10 cellular contexts compared by ENCODE assay signal in genomic region chr12:53205747-53206146, GRCh38. TPM values are rescaled to one million over a fixed set of nuclear protein-coding genes. Genes with fewer than 3 reads are reported as not detected.
A peak's percentile ranks its signal among the peaks of the same experiment; 100 is the strongest.
DNase-seq lines count a peak whose midpoint lies in the region; ATAC-seq and TF ChIP-seq lines count a peak whose summit lies in the region.
"Had no signal": no experiment of that assay in that cellular context is flagged by ENCODE, and none has a peak within 500 bp of the region (broad histone marks: within the 10 kb centered on the region; RNA-seq: fewer than 3 reads in every experiment).

No MANE protein-coding gene starts in this region.

- TF ChIP-seq POLR2A in Raji (IDR thresholded peaks at IDR 0.05; ENCODE audit: insufficient read depth, low read depth, low read length) = peak; percentile 78

- ATAC-seq in HG03039 (IDR thresholded peaks at IDR 0.05; ENCODE audit: unreplicated experiment) = peak; percentile 52

- no peak overlapping the region for H3K4me3 ChIP-seq in astrocyte of the spinal cord (ENCODE audit: low read depth, low read length)

- no peak for TF ChIP-seq CTCF in astrocyte of the spinal cord (IDR thresholded peaks at IDR 0.05; ENCODE audit: low read depth, low read length)

- in situ Hi-C loops in astrocyte of the spinal cord (cut with HindIII; ENCODE audit: low sequenced_read_pairs) = no loop called here

- H3K27ac ChIP-seq in caudate nucleus (ENCODE audit: low read depth, low read length) = no peak overlapping the region
- H3K27ac ChIP-seq: 22Rv1 had no signal

- DNase-seq in NK-92 treated with Interleukin-12 subunit alpha and Interleukin-12 subunit beta, amount 100 ng/mL, for 24 hours (lab: John Stamatoyannopoulos, UW) = peak; percentile 70
- DNase-seq in NK-92 (lab: John Stamatoyannopoulos, UW; ENCODE audit: unreplicated experiment) = no peak
- DNase-seq in astrocyte of the spinal cord (ENCODE audit: low read depth, low spot score) = peak; percentile 83
- DNase-seq in renal cortical epithelial cell (ENCODE audit: low read depth) = peak; percentile 68
- DNase-seq in caudate nucleus (lab: John Stamatoyannopoulos, UW) = no peak
- no peak for DNase-seq in occipital lobe (lab: John Stamatoyannopoulos, UW)

RNA-seq across cellular contexts. Expression of gene ITGB7, which starts 1.3 kb away (rescaled TPM):
- total RNA-seq in renal cortical epithelial cell = 2.8 and 3.1 TPM in 2 replicates
- total RNA-seq in occipital lobe = not detected
- total RNA-seq: endothelial cell of umbilical vein had no signal

RNA-seq across cellular contexts. Expression of gene CSAD, which starts 25.0 kb away (rescaled TPM):
- 0.17 and 9.1 TPM in 2 replicates for total RNA-seq in renal cortical epithelial cell
- total RNA-seq in occipital lobe = 26.0 TPM

RNA-seq across cellular contexts. Expression of gene ZNF740, which starts 25.2 kb away (rescaled TPM):
- 7.6 and 20.7 TPM in 2 replicates for total RNA-seq in renal cortical epithelial cell
- 19.7 TPM for total RNA-seq in occipital lobe

RNA-seq across cellular contexts. Expression of gene RARG, which starts 26.3 kb away (rescaled TPM):
- total RNA-seq in renal cortical epithelial cell (5.2 and 14.6 TPM in 2 replicates), occipital lobe (7.6 TPM)

Comparison
In these comparisons a context has a peak if more than half of its experiments do, and no peak if none do; other contexts are left out.
1. DNase-seq: peak in NK-92 treated with Interleukin-12 subunit alpha and Interleukin-12 subunit beta, amount 100 ng/mL, for 24 hours (single experiment), astrocyte of the spinal cord (single experiment) and renal cortical epithelial cell (single experiment); none in NK-92 (single experiment), caudate nucleus (0 of 61) and occipital lobe (single experiment).